In the genomic region with DNA sequence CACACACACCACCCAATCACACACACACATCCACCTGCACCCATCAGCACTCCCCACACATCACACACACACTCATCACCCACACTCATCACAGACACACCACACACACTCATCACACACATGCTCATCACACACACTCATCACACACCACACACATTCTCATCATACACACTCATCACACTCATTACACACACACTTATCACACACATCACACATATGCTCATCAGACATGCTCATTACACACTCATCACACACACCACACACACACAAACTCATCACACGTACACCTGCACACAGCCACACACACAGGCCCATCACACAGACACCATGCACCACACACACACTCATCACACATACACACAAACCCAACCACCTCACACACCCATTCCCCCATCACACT, we compare ENCODE assay signal across 29 cellular contexts.
"Had no signal": no experiment of that assay in that cellular context is flagged by ENCODE, and none has a peak within 500 bp of the region (broad histone marks: within the 10 kb centered on the region; RNA-seq: fewer than 3 reads in every experiment).

No MANE protein-coding gene starts in this region.

- H3K4me1 ChIP-seq: colonic mucosa, esophagus squamous epithelium, neural progenitor cell, prostate gland, right atrium auricular region, sigmoid colon, spleen, tibial nerve, upper lobe of right lung, vagina had no signal

- H3K9ac ChIP-seq: neural progenitor cell had no signal

- H3K9me3 Mint-ChIP-seq: dendritic cell treated with granulocyte-macrophage colony-stimulating factor and Interleukin-4, amounts not matched to agents 40 ng/mL and 50 ng/mL, for 4 days; endodermal cell had no signal

- H3K4me2 ChIP-seq: neural progenitor cell had no signal

- H3K27ac ChIP-seq: colonic mucosa, esophagus squamous epithelium, neural progenitor cell, prostate gland, right atrium auricular region, sigmoid colon, spleen, thoracic aorta, tibial nerve, upper lobe of right lung, vagina had no signal

- H3K4me3 ChIP-seq: colonic mucosa, esophagus squamous epithelium, lung, mucosa of descending colon, neural progenitor cell, prostate gland, right atrium auricular region, sigmoid colon, spleen, thoracic aorta, tibial nerve, upper lobe of right lung, vagina had no signal

- DNase-seq: colonic mucosa; effector CD8-positive, alpha-beta T cell; endodermal cell; esophagus squamous epithelium; foreskin melanocyte; head of caudate nucleus; kidney; mucosa of descending colon; naive B cell; nucleus accumbens; sigmoid colon; spleen; stimulated activated CD4-positive, alpha-beta T cell treated with anti-CD3 and anti-CD28 coated beads, Interleukin-4, amount 100 ng/mL, for 4 hours; stimulated activated naive CD8-positive, alpha-beta T cell treated with anti-CD3 and anti-CD28 coated beads, Interleukin-15, Interleukin-2, amounts not matched to agents 100 U/mL and 50 U/mL, for 24 hours; upper lobe of right lung had no signal

- FAIRE-seq: endothelial cell of umbilical vein, kidney had no signal

- ATAC-seq: left lobe of liver; mucosa of descending colon; stimulated activated memory B cell treated with anti-CD40 and anti-IgM and Interleukin-4, amounts not matched to agents 10 μg/mL and 1 μg/mL and 100 μg/mL, for 72 hours; stimulated activated naive CD8-positive, alpha-beta T cell treated with anti-CD3 and anti-CD28 coated beads, Interleukin-15, Interleukin-2, amounts not matched to agents 100 U/mL and 50 U/mL, for 24 hours had no signal

- H2AFZ ChIP-seq: neural progenitor cell had no signal

- H3K27me3 Mint-ChIP-seq: dendritic cell treated with granulocyte-macrophage colony-stimulating factor and Interleukin-4, amounts not matched to agents 40 ng/mL and 50 ng/mL, for 4 days had no signal

- H3K4me1 Mint-ChIP-seq: endodermal cell; mesothelial cell of epicardium; nephron; stimulated activated memory B cell treated with anti-CD40 and anti-IgM and Interleukin-4, amounts not matched to agents 10 μg/mL and 1 μg/mL and 100 μg/mL, for 72 hours had no signal

- H3K9me3 ChIP-seq: colonic mucosa, esophagus squamous epithelium, mucosa of descending colon, prostate gland, right atrium auricular region, sigmoid colon, spleen, thoracic aorta, tibial nerve, upper lobe of right lung, vagina had no signal

- H3K36me3 ChIP-seq: colonic mucosa, esophagus squamous epithelium, neural progenitor cell, prostate gland, right atrium auricular region, sigmoid colon, spleen, thoracic aorta, tibial nerve, upper lobe of right lung, vagina had no signal

- H3K27me3 ChIP-seq: colonic mucosa, neural progenitor cell, right atrium auricular region, upper lobe of right lung, vagina had no signal

- H3K36me3 Mint-ChIP-seq: memory B cell; mesothelial cell of epicardium; naive B cell; neural progenitor cell; stimulated activated memory B cell treated with anti-CD40 and anti-IgM and Interleukin-4, amounts not matched to agents 10 μg/mL and 1 μg/mL and 100 μg/mL, for 72 hours had no signal

- H3K27ac Mint-ChIP-seq: dendritic cell treated with granulocyte-macrophage colony-stimulating factor and Interleukin-4, amounts not matched to agents 40 ng/mL and 50 ng/mL, for 4 days; endodermal cell; memory B cell; mesothelial cell of epicardium; neural progenitor cell; stimulated activated memory B cell treated with anti-CD40 and anti-IgM and Interleukin-4, amounts not matched to agents 10 μg/mL and 1 μg/mL and 100 μg/mL, for 72 hours had no signal

- H3K4me3 Mint-ChIP-seq: dendritic cell treated with granulocyte-macrophage colony-stimulating factor and Interleukin-4, amounts not matched to agents 40 ng/mL and 50 ng/mL, for 4 days; endodermal cell; memory B cell; mesothelial cell of epicardium; stimulated activated memory B cell treated with anti-CD40 and anti-IgM and Interleukin-4, amounts not matched to agents 10 μg/mL and 1 μg/mL and 100 μg/mL, for 72 hours had no signal
